In genomic region chr3:23831517-23832394, GRCh38 we compare ENCODE assay signal across 13 cellular contexts. TPM values are rescaled to one million over a fixed set of nuclear protein-coding genes. Genes with fewer than 3 reads are reported as not detected.
DNase-seq lines count a peak whose midpoint lies in the region; ATAC-seq and TF ChIP-seq lines count a peak whose summit lies in the region.
"Had no signal": no experiment of that assay in that cellular context is flagged by ENCODE, and none has a peak within 500 bp of the region (broad histone marks: within the 10 kb centered on the region; RNA-seq: fewer than 3 reads in every experiment).

No MANE protein-coding gene starts in this region.

- CTCF ChIA-PET in HEK293T (lab: Yijun Ruan, JAX): no interaction called here

- H3K36me3 ChIP-seq in osteoblast (ENCODE audit: insufficient read depth, low read length): no peaks in the 10 kb centered on the region
- H3K36me3 ChIP-seq in Peyer's patch: no peaks in the 10 kb centered on the region
- H3K36me3 ChIP-seq: neutrophil, transverse colon had no signal

- no peaks in the 10 kb centered on the region for H3K9me3 ChIP-seq in osteoblast (ENCODE audit: low read depth, low read length)
- no peaks in the 10 kb centered on the region for H3K9me3 ChIP-seq in Peyer's patch
- H3K9me3 ChIP-seq: neutrophil, transverse colon had no signal

- peaks cover 19% of the 10 kb centered on the region for H4K20me1 ChIP-seq in osteoblast (ENCODE audit: insufficient read depth, low read length)

- no peak overlapping the region for H3K4me2 ChIP-seq in osteoblast (ENCODE audit: insufficient read depth, low read length)

- DNase-seq in osteoblast (ENCODE audit: insufficient read length, low spot score, missing footprints) (peak; percentile 14), HEK293T (ENCODE audit: extremely low spot score) (no peak), Peyer's patch (no peak), NCI-H1417 treated with DMSO at 0.1 percent for 48 hours (lab: John Stamatoyannopoulos, UW) (no peak)
- DNase-seq: activated naive CD4-positive, alpha-beta T cell treated with Interleukin-2 at 50 U/mL for 16 hours; caudate nucleus; erythroblast; transverse colon had no signal

- H3K4me1 ChIP-seq in osteoblast (ENCODE audit: insufficient read depth, low read length) (no peaks in the 10 kb centered on the region), Peyer's patch (peaks cover 0 to 2% (median 0%) of the 10 kb centered on the region in 4 donors)

- H3K4me3 ChIP-seq in osteoblast (ENCODE audit: insufficient read depth, low read length) (no peak overlapping the region), Peyer's patch (no peak overlapping the region)
- H3K4me3 ChIP-seq: skin epidermis, transverse colon had no signal

- H3K27ac ChIP-seq in osteoblast (ENCODE audit: low read depth, low read length) (no peak overlapping the region), Peyer's patch (no peak overlapping the region)
- H3K27ac ChIP-seq: neutrophil, skin epidermis, transverse colon had no signal

- H3K27me3 ChIP-seq in osteoblast (ENCODE audit: insufficient read depth, low read length): no peaks in the 10 kb centered on the region
- no peaks in the 10 kb centered on the region for H3K27me3 ChIP-seq in Peyer's patch
- H3K27me3 ChIP-seq: neutrophil, transverse colon had no signal

- TF ChIP-seq CTCF in osteoblast (IDR thresholded peaks at IDR 0.05; ENCODE audit: extremely low read depth, low read depth, low read length) (no peak), Peyer's patch (IDR thresholded peaks at IDR 0.05) (no peak)

- peaks cover 24% of the 10 kb centered on the region for H3K79me2 ChIP-seq in osteoblast (ENCODE audit: insufficient read depth, low read length)

- no peak overlapping the region for H2AFZ ChIP-seq in osteoblast (ENCODE audit: low read length)

- ATAC-seq in GM19328 (IDR thresholded peaks at IDR 0.05; ENCODE audit: unreplicated experiment): peak; percentile 2
- ATAC-seq in HG02623 (IDR thresholded peaks at IDR 0.05; ENCODE audit: unreplicated experiment): peak; percentile 7
- peak; percentile 7 for ATAC-seq in HG03442 (IDR thresholded peaks at IDR 0.05; ENCODE audit: unreplicated experiment)

- POLR2A ChIA-PET in HEK293T (lab: Yijun Ruan, JAX): interaction anchor here (1.5 kb wide), 1 partner anchor 85 kb away, joined by 7 read pairs; the partner anchor contains the start of genes NKIRAS1 and RPL15

- TF ChIP-seq POLR2A in Peyer's patch (IDR thresholded peaks at IDR 0.05): no peak

TF ChIP-seq in HEK293T, 16 proteins besides CTCF, POLR2A, EP300 and RAD21:
- TF ChIP-seq FOXA1 (IDR thresholded peaks at IDR 0.05): no peak
- no peak for TF ChIP-seq SP1 (IDR thresholded peaks at IDR 0.05)
- no peak for TF ChIP-seq FOXK2 (IDR thresholded peaks at IDR 0.05)
- TF ChIP-seq PKNOX1 (IDR thresholded peaks at IDR 0.05): no peak
- no peak for TF ChIP-seq ARNT (IDR thresholded peaks at IDR 0.05)
- TF ChIP-seq LEF1 (IDR thresholded peaks at IDR 0.05; ENCODE audit: borderline replicate concordance): no peak
- TF ChIP-seq HDGF (IDR thresholded peaks at IDR 0.05; ENCODE audit: borderline replicate concordance): no peak
- TF ChIP-seq NFRKB (IDR thresholded peaks at IDR 0.05): no peak
- no peak for TF ChIP-seq L3MBTL2 (conservative IDR thresholded peaks at IDR 0.05)
- TF ChIP-seq BHLHE40 (IDR thresholded peaks at IDR 0.05; ENCODE audit: borderline replicate concordance): no peak
- no peak for TF ChIP-seq ZNF384 (IDR thresholded peaks at IDR 0.05)
- TF ChIP-seq SUZ12 (IDR thresholded peaks at IDR 0.05): no peak
- TF ChIP-seq FOXM1 (IDR thresholded peaks at IDR 0.05; ENCODE audit: borderline replicate concordance): no peak
- TF ChIP-seq ELF4 (IDR thresholded peaks at IDR 0.05): no peak
- no peak for TF ChIP-seq TARDBP (IDR thresholded peaks at IDR 0.05)
- TF ChIP-seq CTBP1 (IDR thresholded peaks at IDR 0.05; ENCODE audit: borderline replicate concordance): no peak

RNA-seq across cellular contexts. Expression of gene UBE2E1, which starts 26.0 kb away (rescaled TPM):
- total RNA-seq in osteoblast: 89.0 and 98.1 TPM in 2 replicates
- total RNA-seq in Peyer's patch: 10 to 100 TPM; 26.1 to 58.6 (median 43.0) TPM
